2 cellular contexts compared by ENCODE assay signal in genomic region chr5:76744632-76745031, GRCh38.
A peak's percentile ranks its signal among the peaks of the same experiment; 100 is the strongest.
TF ChIP-seq lines count a peak whose summit lies in the region.

No MANE protein-coding gene starts in this region.

TF ChIP-seq in HCT116, 20 proteins besides CTCF, POLR2A, EP300 and RAD21:
- no peak for TF ChIP-seq POLR2AphosphoS5 (IDR thresholded peaks at IDR 0.05; ENCODE audit: low read depth, low read length)
- TF ChIP-seq SRF (IDR thresholded peaks at IDR 0.05; ENCODE audit: low read depth): no peak
- TF ChIP-seq SIN3A (IDR thresholded peaks at IDR 0.05; ENCODE audit: low read depth): no peak
- TF ChIP-seq ZNF274 (IDR thresholded peaks at IDR 0.05; ENCODE audit: low read depth, low read length): no peak
- TF ChIP-seq EZH2 (IDR thresholded peaks at IDR 0.05): no peak
- TF ChIP-seq REST (IDR thresholded peaks at IDR 0.05; ENCODE audit: low read depth): no peak
- TF ChIP-seq TCF7L2 (IDR thresholded peaks at IDR 0.05; ENCODE audit: borderline replicate concordance, extremely low read depth, insufficient read depth, insufficient read length): no peak
- no peak for TF ChIP-seq CBX3 (IDR thresholded peaks at IDR 0.05; ENCODE audit: low read depth)
- no peak for TF ChIP-seq ELF1 (IDR thresholded peaks at IDR 0.05; ENCODE audit: borderline replicate concordance, low read depth)
- no peak for TF ChIP-seq ZFX (IDR thresholded peaks at IDR 0.05)
- TF ChIP-seq CEBPB (IDR thresholded peaks at IDR 0.05; ENCODE audit: low read depth): no peak
- no peak for TF ChIP-seq FOSL1 (IDR thresholded peaks at IDR 0.05; ENCODE audit: low read depth)
- TF ChIP-seq EGR1 (IDR thresholded peaks at IDR 0.05; ENCODE audit: low read depth): no peak
- no peak for TF ChIP-seq JUND (IDR thresholded peaks at IDR 0.05)
- TF ChIP-seq, protein P1, sequence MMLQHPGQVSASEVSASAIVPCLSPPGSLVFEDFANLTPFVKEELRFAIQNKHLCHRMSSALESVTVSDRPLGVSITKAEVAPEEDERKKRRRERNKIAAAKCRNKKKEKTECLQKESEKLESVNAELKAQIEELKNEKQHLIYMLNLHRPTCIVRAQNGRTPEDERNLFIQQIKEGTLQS (IDR thresholded peaks at IDR 0.05): no peak
- TF ChIP-seq EZH2phosphoT487 (IDR thresholded peaks at IDR 0.05; ENCODE audit: borderline replicate concordance): no peak
- no peak for TF ChIP-seq SP1 (IDR thresholded peaks at IDR 0.05; ENCODE audit: low read depth)

TF ChIP-seq in K562, 482 proteins besides CTCF, POLR2A, EP300 and RAD21:
- TF ChIP-seq PRDM10 (IDR thresholded peaks at IDR 0.05; ENCODE audit: partially characterized antibody) (peak; percentile 68), PPARD (CRISPR knock-in tag; IDR thresholded peaks at IDR 0.05) (no peak), CREM (IDR thresholded peaks at IDR 0.05; ENCODE audit: low read depth) (no peak), EWSR1 (IDR thresholded peaks at IDR 0.05; ENCODE audit: borderline replicate concordance, low read depth, partially characterized antibody) (no peak), SP1 (CRISPR knock-in tag; IDR thresholded peaks at IDR 0.05) (no peak), ELF4 (CRISPR knock-in tag; IDR thresholded peaks at IDR 0.05) (no peak)
